21 cellular contexts compared by ENCODE assay signal in the genomic region with DNA sequence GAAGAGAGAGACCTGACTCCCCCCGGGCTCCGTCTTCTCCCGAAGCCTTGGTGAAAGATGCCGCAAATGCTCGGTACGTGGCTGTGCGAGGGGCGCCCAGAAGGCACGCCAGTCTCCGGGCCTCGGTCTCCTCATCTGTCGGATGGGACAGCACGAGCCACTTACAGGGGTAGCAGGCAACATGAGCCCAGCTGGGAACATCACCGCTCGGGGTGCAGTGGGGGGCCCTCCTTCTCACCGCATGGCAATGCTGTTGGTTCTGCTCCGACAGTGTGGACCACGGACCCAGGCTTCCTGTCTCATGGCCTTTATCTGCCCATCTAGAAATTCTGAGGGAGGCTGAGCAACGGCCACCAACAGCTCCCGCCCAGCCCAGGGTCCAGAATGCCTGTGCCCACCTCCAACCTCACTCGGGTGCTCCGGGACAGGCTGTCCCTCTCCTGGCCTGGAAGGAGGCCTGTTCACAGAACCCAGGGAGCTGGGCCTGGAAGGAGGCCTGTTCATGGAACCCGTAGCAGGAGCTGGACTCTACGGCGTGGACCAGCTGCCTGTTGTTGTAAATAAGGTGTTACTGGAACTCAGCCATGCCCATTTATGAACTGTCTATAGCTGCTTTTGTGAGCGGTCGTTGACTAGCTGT. TPM values are rescaled to one million over a fixed set of nuclear protein-coding genes. Genes with fewer than 3 reads are reported as not detected.
DNase-seq lines count a peak whose midpoint lies in the region; ATAC-seq, FAIRE-seq and TF ChIP-seq lines count a peak whose summit lies in the region.
"Had no signal": no experiment of that assay in that cellular context is flagged by ENCODE, and none has a peak within 500 bp of the region (broad histone marks: within the 10 kb centered on the region; RNA-seq: fewer than 3 reads in every experiment).

No MANE protein-coding gene starts in this region.

- H3K4ac ChIP-seq in IMR-90 (ENCODE audit: low read depth, low read length), result no peak overlapping the region

- DNase-seq in activated effector memory CD4-positive, alpha-beta T cell treated with anti-CD3 and anti-CD28 coated beads, Interleukin-2, amount 50 U/mL, for 16 hours, result peak; percentile 58
- no peak for DNase-seq in activated effector memory CD4-positive, alpha-beta T cell treated with Interleukin-2 at 50 U/mL for 16 hours
- DNase-seq in IMR-90 (no peak), HepG2 (ENCODE audit: low spot score) (no peak), spleen (peak; percentile 66)
- no peak for DNase-seq in activated CD4-positive, alpha-beta T cell treated with anti-CD3 and anti-CD28 coated beads, Interleukin-2, amount 50 U/mL, for 1 hour
- DNase-seq: DMS79 treated with DMSO at 0.1 percent for 48 hours, NCI-H2029, NCI-H2171 treated with DMSO at 0.1 percent for 48 hours, NCI-H510A had no signal

- H4K5ac ChIP-seq in IMR-90 (ENCODE audit: low read depth, low read length), result no peak overlapping the region

- H3K56ac ChIP-seq in IMR-90 (ENCODE audit: extremely low read depth, insufficient read depth, low read length), result no peak overlapping the region

- H3K9me1 ChIP-seq in IMR-90 (ENCODE audit: insufficient read depth, low read length), result no peaks in the 10 kb centered on the region

- TF ChIP-seq POLR2A in IMR-90 (IDR thresholded peaks at IDR 0.05; ENCODE audit: low read depth, low read length) (no peak), HepG2 (IDR thresholded peaks at IDR 0.05; ENCODE audit: insufficient read depth in 1 of 2, low read depth in 2 of 2, low read length in 2 of 2) (no peak), spleen (IDR thresholded peaks at IDR 0.05) (no peak)

- no TSS peak for BruUV-seq in IMR-90 (replicated peaks; lab: Mats Ljungman, UMichigan)
- BruUV-seq in HepG2 (replicated peaks; lab: Mats Ljungman, UMichigan), result no TSS peak

- peaks cover 6% of the 10 kb centered on the region for H3K27me3 ChIP-seq in IMR-90 (ENCODE audit: control insufficient read depth, insufficient read depth, low read length)
- H3K27me3 ChIP-seq in HepG2 (ENCODE audit: control insufficient read depth in 1 of 2, insufficient read depth in 2 of 2, low read length in 2 of 2), result no peaks in the 10 kb centered on the region
- peaks cover 0 to 6% (median 0%) of the 10 kb centered on the region in 7 donors for H3K27me3 ChIP-seq in spleen (replicated peaks in 1 of 7)

- no peak overlapping the region for H2BK5ac ChIP-seq in IMR-90 (ENCODE audit: low read depth, low read length, poor library complexity, severe bottlenecking)

- TF ChIP-seq RAD21 in IMR-90 (IDR thresholded peaks at IDR 0.05; ENCODE audit: low read length) (no peak), HepG2 (CRISPR knock-in tag; IDR thresholded peaks at IDR 0.05) (no peak)

- no peak overlapping the region for H2BK15ac ChIP-seq in IMR-90 (ENCODE audit: low read depth, low read length)

- H3K4me1 ChIP-seq in IMR-90 (ENCODE audit: control insufficient read depth, insufficient read depth, low read length) (no peaks in the 10 kb centered on the region), HepG2 (ENCODE audit: insufficient read depth, low read length) (peaks cover 9% of the 10 kb centered on the region), spleen (peaks cover 0 to 4% (median 0%) of the 10 kb centered on the region in 6 donors)
- H3K4me1 ChIP-seq: HAP-1 had no signal

- H3K9me3 ChIP-seq in IMR-90 (ENCODE audit: control insufficient read depth, insufficient read depth, low read length), result no peaks in the 10 kb centered on the region
- no peaks in the 10 kb centered on the region for H3K9me3 ChIP-seq in HepG2 (ENCODE audit: low read length)
- H3K9me3 ChIP-seq in spleen, result peaks cover 0 to 11% (median 0%) of the 10 kb centered on the region in 8 donors
- H3K9me3 ChIP-seq: HAP-1 had no signal

- H2AFZ ChIP-seq in IMR-90 (replicated peaks; ENCODE audit: low read length, poor library complexity), result peak overlapping the region; percentile 43
- no peak overlapping the region for H2AFZ ChIP-seq in HepG2 (ENCODE audit: low read length)

- H3K79me2 ChIP-seq in HepG2 (ENCODE audit: insufficient read depth, low read length), result no peaks in the 10 kb centered on the region

- TF ChIP-seq EP300 in HepG2 (IDR thresholded peaks at IDR 0.05; ENCODE audit: low read depth in 2 of 2, low read length in 2 of 2) (no peak), HepG2 (CRISPR knock-in tag; IDR thresholded peaks at IDR 0.05; ENCODE audit: borderline replicate concordance) (no peak)

- H3K4me2 ChIP-seq in IMR-90 (ENCODE audit: low read depth, low read length) (no peak overlapping the region), HepG2 (ENCODE audit: low read depth, low read length) (no peak overlapping the region)

- CTCF ChIA-PET in IMR-90 (lab: Yijun Ruan, JAX), result no interaction called here
- CTCF ChIA-PET in HepG2 (lab: Yijun Ruan, JAX; ENCODE audit: low intra/inter-chr PET ratio, low total read pairs), result no interaction called here

- POLR2A ChIA-PET in IMR-90 (lab: Charles Lee; ENCODE audit: unreplicated experiment) (no interaction called here), HepG2 (lab: Yijun Ruan, JAX) (no interaction called here)

- no peak overlapping the region for H4K91ac ChIP-seq in IMR-90 (ENCODE audit: insufficient read depth, low read depth, low read length)

- H3K79me1 ChIP-seq in IMR-90 (ENCODE audit: low read depth in 1 of 2, low read length in 2 of 2), result no peaks in the 10 kb centered on the region

- H3K4me3 ChIP-seq in IMR-90 (ENCODE audit: insufficient read depth, low read depth, low read length), result no peak overlapping the region
- H3K4me3 ChIP-seq in HepG2 (replicated peaks in 1 of 3; ENCODE audit: insufficient read depth in 1 of 3, low read depth in 2 of 3, low read length in 3 of 3), result no peak overlapping the region
- no peak overlapping the region for H3K4me3 ChIP-seq in spleen
- H3K4me3 ChIP-seq: HAP-1 had no signal

- H3K36me3 ChIP-seq in IMR-90 (ENCODE audit: control insufficient read depth, insufficient read depth, low read length) (no peaks in the 10 kb centered on the region), HepG2 (replicated peaks in 1 of 2; ENCODE audit: control insufficient read depth in 1 of 2, insufficient read depth in 2 of 2, low read length in 2 of 2) (no peaks in the 10 kb centered on the region), spleen (peaks cover 0 to 28% (median 0%) of the 10 kb centered on the region in 6 donors)
- H3K36me3 ChIP-seq: HAP-1 had no signal

- H3K23ac ChIP-seq in IMR-90 (ENCODE audit: low read depth, low read length), result no peak overlapping the region

- H2AK5ac ChIP-seq in IMR-90 (ENCODE audit: low read depth, low read length), result no peak overlapping the region

- in situ Hi-C loops in IMR-90 (cut with MboI; ENCODE audit: low sequenced_read_pairs) (no loop called here), HepG2 (cut with HindIII; ENCODE audit: extremely low pct_ligation_motif_present, low pct_unique_long_range_greater_than_20kb) (no loop called here)

- 97% methylated on average over 17 of the region's 27 CpGs; no CpG with 5 or more reads in 1 of the 2 experiments for WGBS in IMR-90 (ENCODE audit: extremely low coverage in 2 of 2, insufficient read length in 1 of 2), 2 experiments
- 96% methylated on average over 16 of the region's 27 CpGs for WGBS in HepG2 (ENCODE audit: low lambda C conversion rate)
- 92 to 95% (median 94%) methylated on average over 12 to 27 of the region's 27 CpGs for WGBS in spleen, 5 donors

- H4K8ac ChIP-seq in IMR-90 (ENCODE audit: low read depth in 2 of 2, low read length in 2 of 2), result no peak overlapping the region

- H3K14ac ChIP-seq in IMR-90 (replicated peaks; ENCODE audit: low read depth, low read length), result no peak overlapping the region

- H3K27ac ChIP-seq in IMR-90 (ENCODE audit: insufficient read depth, low read length) (no peak overlapping the region), HepG2 (ENCODE audit: extremely low read length, insufficient read depth, low read length) (no peak overlapping the region), spleen (no peak overlapping the region)
- H3K27ac ChIP-seq: C4-2B had no signal

- H3K18ac ChIP-seq in IMR-90 (ENCODE audit: low read depth, low read length), result no peak overlapping the region

- TF ChIP-seq CTCF in IMR-90 (conservative IDR thresholded peaks at IDR 0.05; ENCODE audit: low read depth, low read length) (no peak), HepG2 (CRISPR knock-in tag; IDR thresholded peaks at IDR 0.05) (no peak), spleen (IDR thresholded peaks at IDR 0.05 in 8 of 11, conservative IDR thresholded peaks at IDR 0.05 in 3 of 11) (no peak)

- no peak for ATAC-seq in IMR-90 (ENCODE audit: low read depth)
- ATAC-seq in HepG2, result no peak; the same call in 2 of the 3 replicates
- ATAC-seq in HG02981 (IDR thresholded peaks at IDR 0.05; ENCODE audit: unreplicated experiment), result no peak
- no peak for ATAC-seq in esophagus mucosa

- no peak overlapping the region for H2BK120ac ChIP-seq in IMR-90 (ENCODE audit: low read depth, low read length)

- H3K9ac ChIP-seq in IMR-90 (ENCODE audit: low read depth, low read length), result no peak overlapping the region
- H3K9ac ChIP-seq in HepG2 (ENCODE audit: insufficient read depth, low read depth, low read length), result no peak overlapping the region

- intact Hi-C loops in IMR-90 (cut with micrococcal nuclease), result no loop called here
- intact Hi-C loops in HepG2 (cut with micrococcal nuclease; ENCODE audit: unreplicated experiment), result no loop called here
- intact Hi-C loops in spleen (cut with DNase I; ENCODE audit: low total_unique reads), result no loop called here

- H2BK20ac ChIP-seq in IMR-90 (ENCODE audit: low read depth, low read length), result no peak overlapping the region

- H2AK9ac ChIP-seq in IMR-90 (replicated peaks; ENCODE audit: low read depth, low read length, poor library complexity), result no peak overlapping the region

- dilution Hi-C loops in IMR-90 (cut with HindIII; ENCODE audit: low sequenced_read_pairs, unreplicated experiment), result no loop called here

- FAIRE-seq in HepG2 (lab: Jason Lieb, UNC), result no peak
- FAIRE-seq: G401.6, GM12891, GM19239, RCC 7860 had no signal

- H4K20me1 ChIP-seq in IMR-90 (ENCODE audit: insufficient read depth, low read length) (no peaks in the 10 kb centered on the region), HepG2 (ENCODE audit: insufficient read depth, low read length) (no peaks in the 10 kb centered on the region)

RNA-seq across cellular contexts. Expression of gene ADAP1, which starts 15.8 kb away (rescaled TPM):
- total RNA-seq in IMR-90 (2012; rRNA removed) (1.4 and 2.2 TPM in 2 replicates), HepG2 (2016; rRNA removed; fragmentation: Illumina TruSeq; extraction: Trizol) (18.3 and 24.6 TPM in 2 replicates), spleen (10 to 100 TPM; 18.1 to 35.4 (median 25.7) TPM), esophagus mucosa (5.7 TPM)
- polyA plus RNA-seq in IMR-90 (2012; rRNA removed) (1.9 and 2.0 TPM in 2 replicates), HepG2 (2011; rRNA removed) (10.5 and 15.0 TPM in 2 replicates), spleen (10 to 100 TPM in 2 of 3 donors, 1 to 10 TPM in 1; 8.7 to 38.6 (median 12.8) TPM)
- 1.3 and 2.4 TPM in 2 replicates for polyA plus RNA-seq in IMR-90 (2012; cell fraction: cytosol; rRNA removed)
- 2.9 and 5.6 TPM in 2 replicates for polyA plus RNA-seq in IMR-90 (2012; cell fraction: nucleus; rRNA removed; ENCODE audit: low replicate concordance)
- total RNA-seq in HepG2 (2016; cell fraction: cytosol; rRNA removed; fragmentation: Illumina TruSeq; extraction: Trizol; ENCODE audit: low read depth), result 23.5 and 25.0 TPM in 2 replicates
- 16.6 and 27.2 TPM in 2 replicates for total RNA-seq in HepG2 (2016; cell fraction: insoluble cytoplasmic fraction; rRNA removed; fragmentation: Illumina TruSeq; extraction: Trizol)
- 46.3 and 47.4 TPM in 2 replicates for total RNA-seq in HepG2 (2016; cell fraction: membrane; rRNA removed; fragmentation: Illumina TruSeq; extraction: Trizol)
- total RNA-seq in HepG2 (2016; cell fraction: nucleus; rRNA removed; fragmentation: Illumina TruSeq; extraction: Trizol), result 13.2 TPM in 2 replicates
- polyA plus RNA-seq in HepG2 (2011; cell fraction: cytosol; rRNA removed), result 11.8 and 14.5 TPM in 2 replicates
- polyA plus RNA-seq in HepG2 (2011; cell fraction: nucleus; rRNA removed), result 19.8 and 24.0 TPM in 2 replicates
- polyA plus RNA-seq in HepG2 (2012), result 15.3 and 21.4 TPM in 2 replicates
- polyA plus RNA-seq in HepG2 (2016; cell fraction: cytosol; fragmentation: Illumina TruSeq; extraction: Trizol; ENCODE audit: low read depth), result 24.2 and 28.1 TPM in 2 replicates
- polyA plus RNA-seq in HepG2 (2016; cell fraction: insoluble cytoplasmic fraction; fragmentation: Illumina TruSeq; extraction: Trizol; ENCODE audit: low read depth), result 17.0 and 28.9 TPM in 2 replicates
- 45.2 and 45.4 TPM in 2 replicates for polyA plus RNA-seq in HepG2 (2016; cell fraction: membrane; fragmentation: Illumina TruSeq; extraction: Trizol; ENCODE audit: low read depth)
- 26.8 and 30.8 TPM in 2 replicates for polyA plus RNA-seq in HepG2 (2016; cell fraction: nucleus; fragmentation: Illumina TruSeq; extraction: Trizol; ENCODE audit: insufficient read depth, low read depth)
- polyA minus RNA-seq in HepG2 (2011; rRNA and poly(A)+ RNA removed; ENCODE audit: low replicate concordance), result 3.5 and 14.9 TPM in 2 replicates
- 7.5 and 11.2 TPM in 2 replicates for polyA minus RNA-seq in HepG2 (2011; cell fraction: cytosol; rRNA and poly(A)+ RNA removed)
- polyA minus RNA-seq in HepG2 (2011; cell fraction: nucleus; rRNA and poly(A)+ RNA removed), result 5.2 and 7.6 TPM in 2 replicates

RNA-seq across cellular contexts. Expression of gene COX19, which starts 36.7 kb away (rescaled TPM):
- total RNA-seq in IMR-90 (2012; rRNA removed) (3.9 and 6.4 TPM in 2 replicates), HepG2 (2016; rRNA removed; fragmentation: Illumina TruSeq; extraction: Trizol) (6.5 and 11.5 TPM in 2 replicates), spleen (10 to 100 TPM; 12.4 to 29.1 (median 18.9) TPM), esophagus mucosa (5.5 TPM)
- polyA plus RNA-seq in IMR-90 (2012; rRNA removed) (7.3 and 7.8 TPM in 2 replicates), HepG2 (2011; rRNA removed) (21.0 and 21.7 TPM in 2 replicates), spleen (1 to 10 TPM; 7.1 to 8.9 (median 7.2) TPM)
- polyA plus RNA-seq in IMR-90 (2012; cell fraction: cytosol; rRNA removed), result 4.9 and 5.4 TPM in 2 replicates
- polyA plus RNA-seq in IMR-90 (2012; cell fraction: nucleus; rRNA removed; ENCODE audit: low replicate concordance), result 18.9 and 24.1 TPM in 2 replicates
- 2.6 and 3.0 TPM in 2 replicates for total RNA-seq in HepG2 (2016; cell fraction: cytosol; rRNA removed; fragmentation: Illumina TruSeq; extraction: Trizol; ENCODE audit: low read depth)
- 7.4 and 15.2 TPM in 2 replicates for total RNA-seq in HepG2 (2016; cell fraction: insoluble cytoplasmic fraction; rRNA removed; fragmentation: Illumina TruSeq; extraction: Trizol)
- total RNA-seq in HepG2 (2016; cell fraction: membrane; rRNA removed; fragmentation: Illumina TruSeq; extraction: Trizol), result 7.6 and 8.2 TPM in 2 replicates
- 21.5 and 23.4 TPM in 2 replicates for total RNA-seq in HepG2 (2016; cell fraction: nucleus; rRNA removed; fragmentation: Illumina TruSeq; extraction: Trizol)
- polyA plus RNA-seq in HepG2 (2011; cell fraction: cytosol; rRNA removed), result 12.5 and 14.3 TPM in 2 replicates
- polyA plus RNA-seq in HepG2 (2011; cell fraction: nucleus; rRNA removed), result 59.5 and 79.7 TPM in 2 replicates
- polyA plus RNA-seq in HepG2 (2012), result 14.5 and 16.2 TPM in 2 replicates
- 2.2 and 2.3 TPM in 2 replicates for polyA plus RNA-seq in HepG2 (2016; cell fraction: cytosol; fragmentation: Illumina TruSeq; extraction: Trizol; ENCODE audit: low read depth)
- polyA plus RNA-seq in HepG2 (2016; cell fraction: insoluble cytoplasmic fraction; fragmentation: Illumina TruSeq; extraction: Trizol; ENCODE audit: low read depth), result 11.0 and 11.3 TPM in 2 replicates
- polyA plus RNA-seq in HepG2 (2016; cell fraction: membrane; fragmentation: Illumina TruSeq; extraction: Trizol; ENCODE audit: low read depth), result 3.6 and 3.8 TPM in 2 replicates
- 32.8 and 35.0 TPM in 2 replicates for polyA plus RNA-seq in HepG2 (2016; cell fraction: nucleus; fragmentation: Illumina TruSeq; extraction: Trizol; ENCODE audit: insufficient read depth, low read depth)
- 12.8 and 23.5 TPM in 2 replicates for polyA minus RNA-seq in HepG2 (2011; rRNA and poly(A)+ RNA removed; ENCODE audit: low replicate concordance)
- polyA minus RNA-seq in HepG2 (2011; cell fraction: cytosol; rRNA and poly(A)+ RNA removed), result 3.6 and 5.4 TPM in 2 replicates
- polyA minus RNA-seq in HepG2 (2011; cell fraction: nucleus; rRNA and poly(A)+ RNA removed), result 50.6 and 61.9 TPM in 2 replicates

RNA-seq across cellular contexts. Expression of gene CYP2W1, which starts 44.3 kb away (rescaled TPM):
- not detected in 2 replicates for total RNA-seq in IMR-90 (2012; rRNA removed)
- not detected in 2 replicates for polyA plus RNA-seq in IMR-90 (2012; rRNA removed)
- 0.03 TPM in 2 replicates for polyA plus RNA-seq in IMR-90 (2012; cell fraction: cytosol; rRNA removed)
- polyA plus RNA-seq in IMR-90 (2012; cell fraction: nucleus; rRNA removed; ENCODE audit: low replicate concordance), result 0.13 and 0.48 TPM in 2 replicates
- total RNA-seq in HepG2 (2016; rRNA removed; fragmentation: Illumina TruSeq; extraction: Trizol), result 11.7 and 31.7 TPM in 2 replicates
- 6.8 and 8.3 TPM in 2 replicates for total RNA-seq in HepG2 (2016; cell fraction: cytosol; rRNA removed; fragmentation: Illumina TruSeq; extraction: Trizol; ENCODE audit: low read depth)
- total RNA-seq in HepG2 (2016; cell fraction: insoluble cytoplasmic fraction; rRNA removed; fragmentation: Illumina TruSeq; extraction: Trizol), result 10.2 and 31.7 TPM in 2 replicates
- 10.9 and 11.0 TPM in 2 replicates for total RNA-seq in HepG2 (2016; cell fraction: membrane; rRNA removed; fragmentation: Illumina TruSeq; extraction: Trizol)
- total RNA-seq in HepG2 (2016; cell fraction: nucleus; rRNA removed; fragmentation: Illumina TruSeq; extraction: Trizol), result 35.8 and 47.0 TPM in 2 replicates
- polyA plus RNA-seq in HepG2 (2011; rRNA removed), result 19.5 and 32.7 TPM in 2 replicates
- 9.5 and 22.3 TPM in 2 replicates for polyA plus RNA-seq in HepG2 (2011; cell fraction: cytosol; rRNA removed)
- polyA plus RNA-seq in HepG2 (2011; cell fraction: nucleus; rRNA removed), result 171 and 205 TPM in 2 replicates
- 20.0 and 28.3 TPM in 2 replicates for polyA plus RNA-seq in HepG2 (2012)
- 5.5 and 6.2 TPM in 2 replicates for polyA plus RNA-seq in HepG2 (2016; cell fraction: cytosol; fragmentation: Illumina TruSeq; extraction: Trizol; ENCODE audit: low read depth)
- polyA plus RNA-seq in HepG2 (2016; cell fraction: insoluble cytoplasmic fraction; fragmentation: Illumina TruSeq; extraction: Trizol; ENCODE audit: low read depth), result 14.3 and 20.7 TPM in 2 replicates
- 8.5 and 9.6 TPM in 2 replicates for polyA plus RNA-seq in HepG2 (2016; cell fraction: membrane; fragmentation: Illumina TruSeq; extraction: Trizol; ENCODE audit: low read depth)
- 135 and 137 TPM in 2 replicates for polyA plus RNA-seq in HepG2 (2016; cell fraction: nucleus; fragmentation: Illumina TruSeq; extraction: Trizol; ENCODE audit: insufficient read depth, low read depth)
- 66.3 TPM in 1 of 2 replicates, not detected in the other for polyA minus RNA-seq in HepG2 (2011; rRNA and poly(A)+ RNA removed; ENCODE audit: low replicate concordance)
- polyA minus RNA-seq in HepG2 (2011; cell fraction: cytosol; rRNA and poly(A)+ RNA removed), result 26.5 and 32.3 TPM in 2 replicates
- polyA minus RNA-seq in HepG2 (2011; cell fraction: nucleus; rRNA and poly(A)+ RNA removed), result 88.4 and 113 TPM in 2 replicates
- 1 to 10 TPM in 1 of 7 donors, under 1 TPM in 4, not detected in 2; 0.13 to 1.2 (median 0.51) TPM for total RNA-seq in spleen
- polyA plus RNA-seq in spleen, result under 1 TPM; 0.05 to 0.80 (median 0.28) TPM
- total RNA-seq in esophagus mucosa, result 0.36 TPM
- total RNA-seq: A172, LHCN-M2 had no signal
- polyA plus RNA-seq: IgD-negative memory B cell had no signal

Comparison
In these comparisons a context has a peak if more than half of its experiments do, and no peak if none do; other contexts are left out.
1. DNase-seq: peak in activated effector memory CD4-positive, alpha-beta T cell treated with anti-CD3 and anti-CD28 coated beads, Interleukin-2, amount 50 U/mL, for 16 hours (single experiment) and spleen (single experiment); none in activated effector memory CD4-positive, alpha-beta T cell treated with Interleukin-2 at 50 U/mL for 16 hours (single experiment), IMR-90 (single experiment), HepG2 (single experiment) and activated CD4-positive, alpha-beta T cell treated with anti-CD3 and anti-CD28 coated beads, Interleukin-2, amount 50 U/mL, for 1 hour (single experiment).